ENCODE assay signal across 1 cellular context in the genomic region with DNA sequence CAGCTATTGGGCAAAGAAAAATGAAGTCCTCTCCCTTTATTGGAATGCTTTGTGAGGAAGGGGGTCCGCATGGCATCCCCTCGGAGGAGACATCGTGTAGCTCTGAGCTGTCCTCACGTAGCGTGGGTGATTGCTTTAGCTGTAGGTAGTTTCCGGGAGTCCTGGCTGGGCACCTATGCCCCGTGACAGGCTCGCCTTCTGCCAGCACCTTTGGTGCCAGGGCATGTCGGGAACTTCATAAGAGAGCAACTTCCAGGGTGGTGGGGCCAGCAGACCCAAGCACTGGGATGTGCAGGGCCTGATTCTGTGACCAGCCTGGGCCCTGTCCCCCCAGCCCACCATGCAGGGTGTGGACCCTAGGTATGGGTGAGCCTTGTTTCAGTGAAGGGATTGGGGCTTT.
TF ChIP-seq lines count a peak whose summit lies in the region.

No MANE protein-coding gene starts in this region.

TF ChIP-seq in GM23338, 12 proteins besides CTCF, POLR2A, EP300 and RAD21 (continued from another document):
- TF ChIP-seq, protein P1, sequence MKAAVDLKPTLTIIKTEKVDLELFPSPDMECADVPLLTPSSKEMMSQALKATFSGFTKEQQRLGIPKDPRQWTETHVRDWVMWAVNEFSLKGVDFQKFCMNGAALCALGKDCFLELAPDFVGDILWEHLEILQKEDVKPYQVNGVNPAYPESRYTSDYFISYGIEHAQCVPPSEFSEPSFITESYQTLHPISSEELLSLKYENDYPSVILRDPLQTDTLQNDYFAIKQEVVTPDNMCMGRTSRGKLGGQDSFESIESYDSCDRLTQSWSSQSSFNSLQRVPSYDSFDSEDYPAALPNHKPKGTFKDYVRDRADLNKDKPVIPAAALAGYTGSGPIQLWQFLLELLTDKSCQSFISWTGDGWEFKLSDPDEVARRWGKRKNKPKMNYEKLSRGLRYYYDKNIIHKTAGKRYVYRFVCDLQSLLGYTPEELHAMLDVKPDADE (IDR thresholded peaks at IDR 0.05): no peak
- TF ChIP-seq, protein P2, sequence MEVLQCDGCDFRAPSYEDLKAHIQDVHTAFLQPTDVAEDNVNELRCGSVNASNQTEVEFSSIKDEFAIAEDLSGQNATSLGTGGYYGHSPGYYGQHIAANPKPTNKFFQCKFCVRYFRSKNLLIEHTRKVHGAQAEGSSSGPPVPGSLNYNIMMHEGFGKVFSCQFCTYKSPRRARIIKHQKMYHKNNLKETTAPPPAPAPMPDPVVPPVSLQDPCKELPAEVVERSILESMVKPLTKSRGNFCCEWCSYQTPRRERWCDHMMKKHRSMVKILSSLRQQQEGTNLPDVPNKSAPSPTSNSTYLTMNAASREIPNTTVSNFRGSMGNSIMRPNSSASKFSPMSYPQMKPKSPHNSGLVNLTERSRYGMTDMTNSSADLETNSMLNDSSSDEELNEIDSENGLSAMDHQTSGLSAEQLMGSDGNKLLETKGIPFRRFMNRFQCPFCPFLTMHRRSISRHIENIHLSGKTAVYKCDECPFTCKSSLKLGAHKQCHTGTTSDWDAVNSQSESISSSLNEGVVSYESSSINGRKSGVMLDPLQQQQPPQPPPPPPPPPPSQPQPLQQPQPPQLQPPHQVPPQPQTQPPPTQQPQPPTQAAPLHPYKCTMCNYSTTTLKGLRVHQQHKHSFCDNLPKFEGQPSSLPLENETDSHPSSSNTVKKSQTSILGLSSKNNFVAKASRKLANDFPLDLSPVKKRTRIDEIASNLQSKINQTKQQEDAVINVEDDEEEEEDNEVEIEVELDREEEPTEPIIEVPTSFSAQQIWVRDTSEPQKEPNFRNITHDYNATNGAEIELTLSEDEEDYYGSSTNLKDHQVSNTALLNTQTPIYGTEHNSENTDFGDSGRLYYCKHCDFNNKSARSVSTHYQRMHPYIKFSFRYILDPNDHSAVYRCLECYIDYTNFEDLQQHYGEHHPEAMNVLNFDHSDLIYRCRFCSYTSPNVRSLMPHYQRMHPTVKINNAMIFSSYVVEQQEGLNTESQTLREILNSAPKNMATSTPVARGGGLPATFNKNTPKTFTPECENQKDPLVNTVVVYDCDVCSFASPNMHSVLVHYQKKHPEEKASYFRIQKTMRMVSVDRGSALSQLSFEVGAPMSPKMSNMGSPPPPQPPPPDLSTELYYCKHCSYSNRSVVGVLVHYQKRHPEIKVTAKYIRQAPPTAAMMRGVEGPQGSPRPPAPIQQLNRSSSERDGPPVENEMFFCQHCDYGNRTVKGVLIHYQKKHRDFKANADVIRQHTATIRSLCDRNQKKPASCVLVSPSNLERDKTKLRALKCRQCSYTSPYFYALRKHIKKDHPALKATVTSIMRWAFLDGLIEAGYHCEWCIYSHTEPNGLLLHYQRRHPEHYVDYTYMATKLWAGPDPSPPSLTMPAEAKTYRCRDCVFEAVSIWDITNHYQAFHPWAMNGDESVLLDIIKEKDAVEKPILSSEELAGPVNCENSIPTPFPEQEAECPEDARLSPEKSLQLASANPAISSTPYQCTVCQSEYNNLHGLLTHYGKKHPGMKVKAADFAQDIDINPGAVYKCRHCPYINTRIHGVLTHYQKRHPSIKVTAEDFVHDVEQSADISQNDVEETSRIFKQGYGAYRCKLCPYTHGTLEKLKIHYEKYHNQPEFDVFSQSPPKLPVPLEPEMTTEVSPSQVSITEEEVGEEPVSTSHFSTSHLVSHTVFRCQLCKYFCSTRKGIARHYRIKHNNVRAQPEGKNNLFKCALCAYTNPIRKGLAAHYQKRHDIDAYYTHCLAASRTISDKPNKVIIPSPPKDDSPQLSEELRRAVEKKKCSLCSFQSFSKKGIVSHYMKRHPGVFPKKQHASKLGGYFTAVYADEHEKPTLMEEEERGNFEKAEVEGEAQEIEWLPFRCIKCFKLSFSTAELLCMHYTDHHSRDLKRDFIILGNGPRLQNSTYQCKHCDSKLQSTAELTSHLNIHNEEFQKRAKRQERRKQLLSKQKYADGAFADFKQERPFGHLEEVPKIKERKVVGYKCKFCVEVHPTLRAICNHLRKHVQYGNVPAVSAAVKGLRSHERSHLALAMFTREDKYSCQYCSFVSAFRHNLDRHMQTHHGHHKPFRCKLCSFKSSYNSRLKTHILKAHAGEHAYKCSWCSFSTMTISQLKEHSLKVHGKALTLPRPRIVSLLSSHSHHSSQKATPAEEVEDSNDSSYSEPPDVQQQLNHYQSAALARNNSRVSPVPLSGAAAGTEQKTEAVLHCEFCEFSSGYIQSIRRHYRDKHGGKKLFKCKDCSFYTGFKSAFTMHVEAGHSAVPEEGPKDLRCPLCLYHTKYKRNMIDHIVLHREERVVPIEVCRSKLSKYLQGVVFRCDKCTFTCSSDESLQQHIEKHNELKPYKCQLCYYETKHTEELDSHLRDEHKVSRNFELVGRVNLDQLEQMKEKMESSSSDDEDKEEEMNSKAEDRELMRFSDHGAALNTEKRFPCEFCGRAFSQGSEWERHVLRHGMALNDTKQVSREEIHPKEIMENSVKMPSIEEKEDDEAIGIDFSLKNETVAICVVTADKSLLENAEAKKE (CRISPR knock-in tag; IDR thresholded peaks at IDR 0.05): no peak
